ENCODE assay signal across 15 cellular contexts in the genomic region with DNA sequence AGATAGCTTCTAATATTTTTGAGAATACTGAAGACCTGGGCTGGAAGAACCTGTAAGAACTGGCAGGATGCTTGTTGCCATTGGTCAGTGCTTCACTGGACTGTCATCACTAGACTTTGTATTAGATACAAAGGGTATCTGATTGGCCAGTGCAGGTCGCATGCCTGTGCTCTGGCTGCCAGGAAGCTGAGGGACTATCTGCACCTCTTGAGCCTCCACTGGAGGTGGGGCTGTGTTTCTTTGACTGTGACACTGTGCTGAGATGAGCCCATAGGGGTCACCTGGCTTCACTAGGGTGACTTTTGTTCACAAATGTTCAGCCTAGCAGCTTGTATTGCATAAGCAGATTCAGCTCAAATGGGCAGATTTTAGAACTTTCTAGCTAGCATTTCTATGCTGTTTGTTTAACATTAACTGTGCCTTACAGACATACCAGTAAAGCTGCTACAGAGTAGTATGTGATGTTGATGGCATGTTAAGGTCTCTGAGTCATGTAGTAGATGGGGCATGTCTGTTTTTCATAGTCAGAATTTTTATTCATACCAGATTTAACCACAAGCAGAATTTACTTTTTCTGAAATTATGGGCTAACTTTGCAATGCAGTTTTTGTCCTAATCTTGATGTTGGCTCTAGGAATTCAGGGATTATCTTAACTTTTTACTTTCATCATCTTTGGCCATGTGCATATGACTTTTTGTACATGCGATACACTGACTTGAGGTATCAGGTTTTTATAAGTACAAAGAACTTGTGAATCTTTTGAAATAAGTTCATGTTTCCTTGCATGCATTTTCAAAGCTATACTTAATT. TPM values are rescaled to one million over a fixed set of nuclear protein-coding genes. Genes with fewer than 3 reads are reported as not detected.
DNase-seq lines count a peak whose midpoint lies in the region; TF ChIP-seq lines count a peak whose summit lies in the region.
"Had no signal": no experiment of that assay in that cellular context is flagged by ENCODE, and none has a peak within 500 bp of the region (broad histone marks: within the 10 kb centered on the region; RNA-seq: fewer than 3 reads in every experiment).

No MANE protein-coding gene starts in this region.

- TF ChIP-seq CTCF in fibroblast of villous mesenchyme (IDR thresholded peaks at IDR 0.05; ENCODE audit: insufficient read depth, low read depth, low read length) = no peak

- H3K4me1 ChIP-seq in GM23248 (ENCODE audit: insufficient read depth) (peaks cover 62% of the 10 kb centered on the region), adipocyte (ENCODE audit: control insufficient read depth, insufficient read depth, low read length) (peaks cover 59% of the 10 kb centered on the region)

- peaks cover 51% of the 10 kb centered on the region for H3F3A ChIP-seq in GM23248 (ENCODE audit: insufficient read depth)

- no peaks in the 10 kb centered on the region for H3K36me3 ChIP-seq in GM23248 (ENCODE audit: low read depth)
- H3K36me3 ChIP-seq in adipocyte (ENCODE audit: control insufficient read depth, insufficient read depth, low read length, severe bottlenecking) = no peaks in the 10 kb centered on the region
- H3K36me3 ChIP-seq: SJSA1 had no signal

- H3K9ac ChIP-seq in GM23248 (peak overlapping the region; percentile 7; the same call in 1 of the 2 replicates), adipocyte (ENCODE audit: low read length) (peak overlapping the region; percentile 12)

- H3K27me3 ChIP-seq in GM23248 (replicated peaks; ENCODE audit: insufficient read depth) (no peaks in the 10 kb centered on the region), adipocyte (replicated peaks; ENCODE audit: control insufficient read depth, insufficient read depth, low read length) (no peaks in the 10 kb centered on the region)
- H3K27me3 ChIP-seq: SJSA1, tibial artery had no signal

- H3K27ac ChIP-seq in GM23248 (peak overlapping the region; percentile 77), substantia nigra (ENCODE audit: low read depth, low read length, poor library complexity, severe bottlenecking) (no peak overlapping the region)
- H3K27ac ChIP-seq: SJSA1, tibial artery, VCaP had no signal

- H3K9me3 ChIP-seq in GM23248 (ENCODE audit: low read depth) = no peaks in the 10 kb centered on the region
- H3K9me3 ChIP-seq in adipocyte (ENCODE audit: control insufficient read depth, low read length) = no peaks in the 10 kb centered on the region
- H3K9me3 ChIP-seq: SJSA1, tibial artery had no signal

- H3K9me2 ChIP-seq in GM23248 (ENCODE audit: insufficient read depth) = no peaks in the 10 kb centered on the region

- peak; percentile 89 for DNase-seq in GM23248
- peak; percentile 92 for DNase-seq in adipocyte (ENCODE audit: low read depth)
- DNase-seq in fibroblast of villous mesenchyme (ENCODE audit: low read depth) = peak; percentile 81
- DNase-seq in skeletal muscle cell (ENCODE audit: low read depth) = peak; percentile 84
- DNase-seq in NCI-H345 (lab: John Stamatoyannopoulos, UW) = no peak
- no peak for DNase-seq in mucosa of gallbladder (ENCODE audit: low spot score)
- DNase-seq in NCI-H2029 (lab: John Stamatoyannopoulos, UW) = no peak
- DNase-seq in substantia nigra (lab: John Stamatoyannopoulos, UW) = no peak
- DNase-seq: effector memory CD8-positive, alpha-beta T cell; H9; NCI-H1105; NCI-H526 treated with DMSO at 0.1 percent for 48 hours; tibial artery had no signal

- H4K20me1 ChIP-seq in GM23248 (ENCODE audit: insufficient read depth) = no peaks in the 10 kb centered on the region

- WGBS in GM23248 (ENCODE audit: low coverage in 1 of 2, low lambda C conversion rate in 2 of 2, missing lambda C conversion rate in 2 of 2), 2 experiments = 33 to 54% methylated on average over 2 of the region's 2 CpGs

- peak overlapping the region; percentile 72 for H3K4me2 ChIP-seq in GM23248 (ENCODE audit: unreplicated experiment)

- H3K4me3 ChIP-seq in GM23248 = peak overlapping the region; percentile 33
- H3K4me3 ChIP-seq in adipocyte (ENCODE audit: low read length) = peak overlapping the region; percentile 2
- H3K4me3 ChIP-seq in fibroblast of villous mesenchyme (ENCODE audit: low read depth, low read length) = no peak overlapping the region
- H3K4me3 ChIP-seq in skeletal muscle cell (ENCODE audit: low read depth, low read length) = no peak overlapping the region
- H3K4me3 ChIP-seq: SJSA1, tibial artery had no signal

- H3K79me2 ChIP-seq in GM23248 (ENCODE audit: insufficient read depth) = peaks cover 15% of the 10 kb centered on the region; the same call in 1 of the 2 replicates

- no peak overlapping the region for H2AFZ ChIP-seq in GM23248

- in situ Hi-C loops in GM23248 (cut with MboI) = no loop called here

RNA-seq across cellular contexts. Expression of a gene that starts 56.1 kb away (rescaled TPM):
- 7.8 and 24.3 TPM in 2 replicates for total RNA-seq in GM23248 (2014; rRNA removed; shearing (Covaris generic))
- polyA plus RNA-seq in GM23248 (2016; fragmentation: Nextera tagmentation; extraction: Ambion mirVana) = 30.9 and 33.7 TPM in 2 replicates
- total RNA-seq in fibroblast of villous mesenchyme (18.7 and 38.9 TPM in 2 replicates), mucosa of gallbladder (36.7 TPM)

Comparison
In these comparisons a context has a peak if more than half of its experiments do, and no peak if none do; other contexts are left out.
1. DNase-seq: peak in GM23248 (single experiment), adipocyte (single experiment), fibroblast of villous mesenchyme (single experiment) and skeletal muscle cell (single experiment); none in NCI-H345 (single experiment), mucosa of gallbladder (single experiment), NCI-H2029 (single experiment) and substantia nigra (0 of 49).
2. H3K4me3 ChIP-seq: peak in GM23248 (single experiment) and adipocyte (single experiment); none in fibroblast of villous mesenchyme (single experiment) and skeletal muscle cell (single experiment).